ENCODE assay signal across 1 cellular context in the genomic region with DNA sequence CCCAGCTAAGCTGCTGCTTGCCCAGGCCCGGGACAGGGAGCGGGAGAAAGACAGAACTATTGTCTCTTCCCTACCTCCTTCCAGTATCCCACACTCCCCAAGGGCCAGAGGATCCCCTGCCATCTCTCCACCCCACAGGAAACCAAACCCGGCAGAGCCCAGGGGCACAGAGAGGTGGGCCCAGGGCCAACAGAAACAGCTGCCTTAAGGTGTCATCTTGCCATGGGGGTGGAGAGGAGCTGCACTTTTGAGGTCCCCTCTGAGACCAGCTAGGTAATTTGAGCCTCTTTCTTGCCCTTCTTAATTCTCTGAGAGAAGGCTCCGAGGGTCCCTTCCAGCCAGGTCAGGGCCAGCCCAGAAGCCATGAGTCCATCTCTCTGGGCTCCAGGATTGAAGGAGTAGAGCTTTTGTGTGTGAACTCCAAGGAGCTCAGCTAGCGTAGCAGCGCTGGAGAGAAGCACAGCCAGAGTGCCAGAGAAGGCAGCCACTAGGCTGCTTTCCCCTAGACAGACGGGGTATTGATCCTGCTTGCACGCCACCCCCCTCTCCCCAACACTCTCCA.
TF ChIP-seq lines count a peak whose summit lies in the region.

No MANE protein-coding gene starts in this region.

TF ChIP-seq in GM23338, 12 proteins besides CTCF, POLR2A, EP300 and RAD21 (continued from another document):
- TF ChIP-seq, protein P1, sequence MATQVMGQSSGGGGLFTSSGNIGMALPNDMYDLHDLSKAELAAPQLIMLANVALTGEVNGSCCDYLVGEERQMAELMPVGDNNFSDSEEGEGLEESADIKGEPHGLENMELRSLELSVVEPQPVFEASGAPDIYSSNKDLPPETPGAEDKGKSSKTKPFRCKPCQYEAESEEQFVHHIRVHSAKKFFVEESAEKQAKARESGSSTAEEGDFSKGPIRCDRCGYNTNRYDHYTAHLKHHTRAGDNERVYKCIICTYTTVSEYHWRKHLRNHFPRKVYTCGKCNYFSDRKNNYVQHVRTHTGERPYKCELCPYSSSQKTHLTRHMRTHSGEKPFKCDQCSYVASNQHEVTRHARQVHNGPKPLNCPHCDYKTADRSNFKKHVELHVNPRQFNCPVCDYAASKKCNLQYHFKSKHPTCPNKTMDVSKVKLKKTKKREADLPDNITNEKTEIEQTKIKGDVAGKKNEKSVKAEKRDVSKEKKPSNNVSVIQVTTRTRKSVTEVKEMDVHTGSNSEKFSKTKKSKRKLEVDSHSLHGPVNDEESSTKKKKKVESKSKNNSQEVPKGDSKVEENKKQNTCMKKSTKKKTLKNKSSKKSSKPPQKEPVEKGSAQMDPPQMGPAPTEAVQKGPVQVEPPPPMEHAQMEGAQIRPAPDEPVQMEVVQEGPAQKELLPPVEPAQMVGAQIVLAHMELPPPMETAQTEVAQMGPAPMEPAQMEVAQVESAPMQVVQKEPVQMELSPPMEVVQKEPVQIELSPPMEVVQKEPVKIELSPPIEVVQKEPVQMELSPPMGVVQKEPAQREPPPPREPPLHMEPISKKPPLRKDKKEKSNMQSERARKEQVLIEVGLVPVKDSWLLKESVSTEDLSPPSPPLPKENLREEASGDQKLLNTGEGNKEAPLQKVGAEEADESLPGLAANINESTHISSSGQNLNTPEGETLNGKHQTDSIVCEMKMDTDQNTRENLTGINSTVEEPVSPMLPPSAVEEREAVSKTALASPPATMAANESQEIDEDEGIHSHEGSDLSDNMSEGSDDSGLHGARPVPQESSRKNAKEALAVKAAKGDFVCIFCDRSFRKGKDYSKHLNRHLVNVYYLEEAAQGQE (IDR thresholded peaks at IDR 0.05; ENCODE audit: unreplicated experiment) = no peak
- no peak for TF ChIP-seq NANOG (IDR thresholded peaks at IDR 0.05; ENCODE audit: borderline replicate concordance)
- TF ChIP-seq POLR2AphosphoS5 (IDR thresholded peaks at IDR 0.05; ENCODE audit: low read depth) = no peak
- no peak for TF ChIP-seq STAT1 (IDR thresholded peaks at IDR 0.05; ENCODE audit: unreplicated experiment)
- no peak for TF ChIP-seq JUNB (IDR thresholded peaks at IDR 0.05; ENCODE audit: unreplicated experiment)
- no peak for TF ChIP-seq ZNF331 (CRISPR knock-in tag; IDR thresholded peaks at IDR 0.05; ENCODE audit: low read depth)
- TF ChIP-seq CREB1 (CRISPR knock-in tag; IDR thresholded peaks at IDR 0.05; ENCODE audit: low read depth) = no peak
- no peak for TF ChIP-seq ZNF114 (CRISPR knock-in tag; IDR thresholded peaks at IDR 0.05)
- TF ChIP-seq, protein P2, sequence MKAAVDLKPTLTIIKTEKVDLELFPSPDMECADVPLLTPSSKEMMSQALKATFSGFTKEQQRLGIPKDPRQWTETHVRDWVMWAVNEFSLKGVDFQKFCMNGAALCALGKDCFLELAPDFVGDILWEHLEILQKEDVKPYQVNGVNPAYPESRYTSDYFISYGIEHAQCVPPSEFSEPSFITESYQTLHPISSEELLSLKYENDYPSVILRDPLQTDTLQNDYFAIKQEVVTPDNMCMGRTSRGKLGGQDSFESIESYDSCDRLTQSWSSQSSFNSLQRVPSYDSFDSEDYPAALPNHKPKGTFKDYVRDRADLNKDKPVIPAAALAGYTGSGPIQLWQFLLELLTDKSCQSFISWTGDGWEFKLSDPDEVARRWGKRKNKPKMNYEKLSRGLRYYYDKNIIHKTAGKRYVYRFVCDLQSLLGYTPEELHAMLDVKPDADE (IDR thresholded peaks at IDR 0.05) = no peak
- TF ChIP-seq EZH2phosphoT487 (IDR thresholded peaks at IDR 0.05; ENCODE audit: unreplicated experiment) = no peak
TF ChIP-seq in GM23338: peak in this region for 0.
